In genomic region chr18:48547456-48548403, GRCh38 we compare ENCODE assay signal across 9 cellular contexts. TPM values are rescaled to one million over a fixed set of nuclear protein-coding genes. Genes with fewer than 3 reads are reported as not detected.
DNase-seq lines count a peak whose midpoint lies in the region; ATAC-seq, FAIRE-seq and TF ChIP-seq lines count a peak whose summit lies in the region.
"Had no signal": no experiment of that assay in that cellular context is flagged by ENCODE, and none has a peak within 500 bp of the region (broad histone marks: within the 10 kb centered on the region; RNA-seq: fewer than 3 reads in every experiment).

No MANE protein-coding gene starts in this region.

- no peak overlapping the region for H2AFZ ChIP-seq in K562 (ENCODE audit: low read depth, low read length)

- no peaks in the 10 kb centered on the region for H3K36me3 Mint-ChIP-seq in naive thymus-derived CD4-positive, alpha-beta T cell
- H3K36me3 Mint-ChIP-seq in activated CD8-positive, alpha-beta T cell treated with anti-CD3 and anti-CD28 coated beads for 36 hours (ENCODE audit: low read depth), result no peaks in the 10 kb centered on the region

- H3K27me3 ChIP-seq in K562 (ENCODE audit: control insufficient read depth in 2 of 2, insufficient read depth in 2 of 2, low read length in 2 of 2), result no peaks in the 10 kb centered on the region
- peaks cover 20% of the 10 kb centered on the region for H3K27me3 ChIP-seq in iPS-20b (ENCODE audit: insufficient read depth, low read length)
- no peaks in the 10 kb centered on the region for H3K27me3 ChIP-seq in subcutaneous abdominal adipose tissue (ENCODE audit: control insufficient read depth in 5 of 5, insufficient read depth in 4 of 5, low read length in 5 of 5)
- no peaks in the 10 kb centered on the region for H3K27me3 ChIP-seq in naive thymus-derived CD4-positive, alpha-beta T cell (ENCODE audit: control insufficient read depth in 2 of 2, insufficient read depth in 2 of 2, low read length in 2 of 2)

- WGBS in K562 (ENCODE audit: insufficient coverage, low coverage, missing lambda C conversion rate), result 63% methylated on average over 11 of the region's 13 CpGs

- H3K4me1 ChIP-seq in K562 (replicated peaks in 1 of 2; ENCODE audit: control insufficient read depth in 2 of 2, insufficient read depth in 2 of 2, low read length in 2 of 2) (peaks cover 26 to 52% of the 10 kb centered on the region in 2 experiments), iPS-20b (ENCODE audit: insufficient read depth, low read length) (peaks cover 54% of the 10 kb centered on the region), subcutaneous abdominal adipose tissue (ENCODE audit: control insufficient read depth in 5 of 5, insufficient read depth in 5 of 5, low read length in 5 of 5) (peaks cover 10 to 97% (median 83%) of the 10 kb centered on the region in 5 donors)
- H3K4me1 ChIP-seq in naive thymus-derived CD4-positive, alpha-beta T cell (ENCODE audit: control insufficient read depth in 2 of 2, insufficient read depth in 2 of 2, low read length in 2 of 2), result no peaks in the 10 kb centered on the region

- in situ Hi-C loops in K562 (cut with MboI), result no loop called here

- peaks cover 0 to 10% (median 0%) of the 10 kb centered on the region in 7 donors for H3K4me1 Mint-ChIP-seq in naive thymus-derived CD4-positive, alpha-beta T cell
- peaks cover 10% of the 10 kb centered on the region for H3K4me1 Mint-ChIP-seq in activated CD8-positive, alpha-beta T cell treated with anti-CD3 and anti-CD28 coated beads for 36 hours (ENCODE audit: low read depth)

- H3K4me3 ChIP-seq in K562, result no peak overlapping the region
- H3K4me3 ChIP-seq in iPS-20b (ENCODE audit: low read length), result no peak overlapping the region
- no peak overlapping the region for H3K4me3 ChIP-seq in subcutaneous abdominal adipose tissue (ENCODE audit: low read depth in 1 of 5, low read length in 5 of 5)
- H3K4me3 ChIP-seq in naive thymus-derived CD4-positive, alpha-beta T cell (ENCODE audit: low read length), result no peak overlapping the region

- H3K27me3 Mint-ChIP-seq in naive thymus-derived CD4-positive, alpha-beta T cell, result peaks cover 5 to 41% (median 22%) of the 10 kb centered on the region in 5 donors
- H3K27me3 Mint-ChIP-seq in activated CD8-positive, alpha-beta T cell treated with anti-CD3 and anti-CD28 coated beads for 36 hours, result peaks cover 20% of the 10 kb centered on the region

- H4K20me1 ChIP-seq in K562 (replicated peaks; ENCODE audit: control insufficient read depth, insufficient read depth, low read length), result 0 out of 2 replicates have a peak, but pooled peaks cover 4% of the 10 kb centered on the region

- TF ChIP-seq POLR2A in K562 (conservative IDR thresholded peaks at IDR 0.05), result no peak

- CTCF ChIA-PET in K562 (lab: Yijun Ruan, JAX; ENCODE audit: low intra/inter-chr PET ratio), result no interaction called here
- CTCF ChIA-PET in naive thymus-derived CD4-positive, alpha-beta T cell (lab: Charles Lee), result no interaction called here
- CTCF ChIA-PET in activated CD8-positive, alpha-beta T cell treated with anti-CD3 and anti-CD28 coated beads for 36 hours (lab: Charles Lee), result no interaction called here

- H3K4me2 ChIP-seq in K562 (ENCODE audit: insufficient read depth, low read length), result no peak overlapping the region

- H3K9me3 ChIP-seq in K562 (replicated peaks; ENCODE audit: control insufficient read depth, insufficient read depth, low read depth, low read length) (no peaks in the 10 kb centered on the region), iPS-20b (ENCODE audit: insufficient read depth, low read depth, low read length) (no peaks in the 10 kb centered on the region), subcutaneous abdominal adipose tissue (ENCODE audit: control insufficient read depth in 5 of 5, low read length in 5 of 5) (no peaks in the 10 kb centered on the region)
- H3K9me3 ChIP-seq in naive thymus-derived CD4-positive, alpha-beta T cell (ENCODE audit: control insufficient read depth in 2 of 3, low read length in 3 of 3), result no peaks in the 10 kb centered on the region

- FAIRE-seq in K562 (lab: Jason Lieb, UNC), result no peak

- BruUV-seq in K562 (replicated peaks; lab: Mats Ljungman, UMichigan), result no TSS peak

- H3K4me3 Mint-ChIP-seq in naive thymus-derived CD4-positive, alpha-beta T cell, result no peak overlapping the region
- no peak overlapping the region for H3K4me3 Mint-ChIP-seq in activated CD8-positive, alpha-beta T cell treated with anti-CD3 and anti-CD28 coated beads for 36 hours

- peaks cover 0 to 3% (median 0%) of the 10 kb centered on the region in 11 donors for H3K9me3 Mint-ChIP-seq in naive thymus-derived CD4-positive, alpha-beta T cell
- H3K9me3 Mint-ChIP-seq in activated CD8-positive, alpha-beta T cell treated with anti-CD3 and anti-CD28 coated beads for 36 hours, result no peaks in the 10 kb centered on the region

- no peak for TF ChIP-seq EP300 in K562 (IDR thresholded peaks at IDR 0.05; ENCODE audit: low read length)

- no peak overlapping the region for H3K27ac Mint-ChIP-seq in naive thymus-derived CD4-positive, alpha-beta T cell
- no peak overlapping the region for H3K27ac Mint-ChIP-seq in activated CD8-positive, alpha-beta T cell treated with anti-CD3 and anti-CD28 coated beads for 36 hours

- DNase-seq in HK-2 (ENCODE audit: unreplicated experiment), result peak; percentile 41
- DNase-seq in K562 (ENCODE audit: extremely low read depth in 1 of 4, low spot score in 3 of 4), result peak; percentile 14 to 30 (median 19)
- no peak for DNase-seq in naive thymus-derived CD4-positive, alpha-beta T cell
- no peak for DNase-seq in activated CD8-positive, alpha-beta memory T cell treated with anti-CD3 and anti-CD28 coated beads for 24 hours
- DNase-seq in activated CD8-positive, alpha-beta T cell treated with anti-CD3 and anti-CD28 coated beads for 36 hours, result no peak
- DNase-seq: NCI-H1417 treated with DMSO at 0.1 percent for 48 hours had no signal

- no peak for TF ChIP-seq RAD21 in K562 (CRISPR knock-in tag; conservative IDR thresholded peaks at IDR 0.05 in 1 of 2, IDR thresholded peaks at IDR 0.05 in 1 of 2)

- ATAC-seq in K562 (peak; percentile 66), HG03196 (IDR thresholded peaks at IDR 0.05; ENCODE audit: unreplicated experiment) (no peak)
- ATAC-seq in naive thymus-derived CD4-positive, alpha-beta T cell, result no peak
- ATAC-seq in activated CD8-positive, alpha-beta T cell treated with anti-CD3 and anti-CD28 coated beads for 36 hours, result no peak

- no peaks in the 10 kb centered on the region for H3K9me1 ChIP-seq in K562 (ENCODE audit: control insufficient read depth, insufficient read depth, low read length)

- H3K27ac ChIP-seq in K562 (ENCODE audit: extremely low read depth, low read depth, low read length) (no peak overlapping the region), iPS-20b (ENCODE audit: low read length) (no peak overlapping the region), subcutaneous abdominal adipose tissue (ENCODE audit: low read depth, low read length) (peak overlapping the region; percentile 93)
- H3K27ac ChIP-seq in naive thymus-derived CD4-positive, alpha-beta T cell (ENCODE audit: low read depth, low read length), result no peak overlapping the region

- TF ChIP-seq CTCF in K562 (IDR thresholded peaks at IDR 0.05 in 2 of 3, conservative IDR thresholded peaks at IDR 0.05 in 1 of 3; ENCODE audit: insufficient read depth in 2 of 3, low read depth in 1 of 3, low read length in 3 of 3), result no peak
- no peak for TF ChIP-seq CTCF in activated CD8-positive, alpha-beta T cell treated with anti-CD3 and anti-CD28 coated beads for 36 hours (IDR thresholded peaks at IDR 0.05)

- POLR2A ChIA-PET in K562 (lab: Yijun Ruan, JAX), result interaction anchor here (1.1 to 2.2 kb wide), 3 partner anchors 8 to 18 kb away, joined by 3 to 7 read pairs (median 3); no protein-coding TSS in a partner anchor
- POLR2A ChIA-PET in naive thymus-derived CD4-positive, alpha-beta T cell (lab: Charles Lee), result no interaction called here
- POLR2A ChIA-PET in activated CD8-positive, alpha-beta T cell treated with anti-CD3 and anti-CD28 coated beads for 36 hours (lab: Charles Lee), result no interaction called here

- intact Hi-C loops in K562 (cut with micrococcal nuclease), result loop anchor here (10.0 kb wide), 1 partner anchor 57 kb away; no protein-coding TSS in a partner anchor
- intact Hi-C loops in naive thymus-derived CD4-positive, alpha-beta T cell (cut with micrococcal nuclease), result no loop called here
- intact Hi-C loops in activated CD8-positive, alpha-beta T cell treated with anti-CD3 and anti-CD28 coated beads for 36 hours (cut with micrococcal nuclease), result no loop called here

- H3K9ac ChIP-seq in K562 (ENCODE audit: insufficient read depth in 1 of 2, low read depth in 2 of 2, low read length in 2 of 2) (no peak overlapping the region; a peak in 1 of 4 replicates), iPS-20b (ENCODE audit: low read depth, low read length) (peak overlapping the region; percentile 43; the same call in 1 of the 2 replicates), subcutaneous abdominal adipose tissue (ENCODE audit: low read length in 5 of 5) (peak overlapping the region in 3 of 5 donors; percentile 18 to 56 (median 23))

- H3K79me2 ChIP-seq in K562 (ENCODE audit: control insufficient read depth, insufficient read depth, low read length), result peaks cover 10% of the 10 kb centered on the region; the same call in 2 of the 3 replicates

- no peaks in the 10 kb centered on the region for H3K36me3 ChIP-seq in K562 (ENCODE audit: control insufficient read depth, insufficient read depth, low read length)
- H3K36me3 ChIP-seq in iPS-20b (ENCODE audit: insufficient read depth, low read depth, low read length), result no peaks in the 10 kb centered on the region
- peaks cover 0 to 5% (median 4%) of the 10 kb centered on the region in 5 donors for H3K36me3 ChIP-seq in subcutaneous abdominal adipose tissue (ENCODE audit: control insufficient read depth in 5 of 5, insufficient read depth in 5 of 5, low read length in 5 of 5)
- H3K36me3 ChIP-seq in naive thymus-derived CD4-positive, alpha-beta T cell (ENCODE audit: control insufficient read depth in 2 of 3, insufficient read depth in 3 of 3, low read length in 3 of 3), result no peaks in the 10 kb centered on the region

RNA-seq across cellular contexts. Expression of gene CTIF, which starts 8.9 kb away (rescaled TPM):
- 20.1 and 49.3 TPM in 2 replicates for total RNA-seq in K562 (2011; cell fraction: chromatin; rRNA removed; ENCODE audit: low replicate concordance)
- total RNA-seq in K562 (2011; cell fraction: nucleolus; rRNA removed), result 14.0 and 21.6 TPM in 2 replicates
- 17.9 and 22.7 TPM in 2 replicates for total RNA-seq in K562 (2011; cell fraction: nucleoplasm; rRNA removed)
- total RNA-seq in K562 (2014; rRNA removed), result 2.2 and 6.6 TPM in 2 replicates
- 1.5 TPM in 2 replicates for total RNA-seq in K562 (2014; rRNA removed; fragmentation: Illumina TruSeq; extraction: Trizol)
- total RNA-seq in K562 (2015; rRNA removed; fragmentation: Illumina TruSeq; extraction: Trizol), result 2.4 and 3.7 TPM in 2 replicates
- 8.5 and 11.5 TPM in 2 replicates for total RNA-seq in K562 (2021)
- 2.2 and 4.8 TPM in 2 replicates for polyA plus RNA-seq in K562 (2011; rRNA removed)
- 1.7 and 2.8 TPM in 2 replicates for polyA plus RNA-seq in K562 (2011; cell fraction: cytosol; rRNA removed)
- polyA plus RNA-seq in K562 (2011; cell fraction: nucleus; rRNA removed), result 14.2 and 21.5 TPM in 2 replicates
- polyA plus RNA-seq in K562 (2012), result 5.6 and 6.6 TPM in 2 replicates
- polyA plus RNA-seq in K562 (2014; fragmentation: Illumina TruSeq; extraction: Trizol), result 3.9 and 4.2 TPM in 2 replicates
- polyA plus RNA-seq in K562 (2014; fragmentation: Nextera tagmentation; extraction: Ambion mirVana), result under 1 TPM; 0.17 to 0.31 TPM
- polyA plus RNA-seq in K562 (2014; rRNA removed), result 4.1 and 6.0 TPM in 2 replicates
- 2.0 and 2.6 TPM in 2 replicates for polyA minus RNA-seq in K562 (2011; rRNA and poly(A)+ RNA removed)
- 3.9 and 8.2 TPM in 2 replicates for polyA minus RNA-seq in K562 (2011; cell fraction: cytosol; rRNA and poly(A)+ RNA removed)
- polyA minus RNA-seq in K562 (2011; cell fraction: nucleus; rRNA and poly(A)+ RNA removed), result 4.8 and 13.1 TPM in 2 replicates
- 10 to 100 TPM in 1 of 5 experiments, 1 to 10 TPM in 4; 1.3 to 11.2 (median 2.5) TPM for total RNA-seq in naive thymus-derived CD4-positive, alpha-beta T cell
- polyA plus RNA-seq in naive thymus-derived CD4-positive, alpha-beta T cell, result not detected
- 1 to 10 TPM; 3.2 to 3.5 TPM for total RNA-seq in activated CD8-positive, alpha-beta T cell treated with anti-CD3 and anti-CD28 coated beads for 36 hours

Comparison
In these comparisons a context has a peak if more than half of its experiments do, and no peak if none do; other contexts are left out.
1. DNase-seq: peak in HK-2 (single experiment) and K562 (4 of 4); none in naive thymus-derived CD4-positive, alpha-beta T cell (0 of 9), activated CD8-positive, alpha-beta memory T cell treated with anti-CD3 and anti-CD28 coated beads for 24 hours (single experiment) and activated CD8-positive, alpha-beta T cell treated with anti-CD3 and anti-CD28 coated beads for 36 hours (single experiment).
2. H3K9ac ChIP-seq: peak in iPS-20b (single experiment) and subcutaneous abdominal adipose tissue (3 of 5); none in K562 (0 of 2).